In genomic region chrX:118817257-118817656, GRCh38 we compare ENCODE assay signal across 8 cellular contexts. TPM values are rescaled to one million over a fixed set of nuclear protein-coding genes. Genes with fewer than 3 reads are reported as not detected.
"Had no signal": no experiment of that assay in that cellular context is flagged by ENCODE, and none has a peak within 500 bp of the region (broad histone marks: within the 10 kb centered on the region; RNA-seq: fewer than 3 reads in every experiment).

No MANE protein-coding gene starts in this region.

RNA-seq across cellular contexts. Expression of gene ZCCHC12, which starts 6.4 kb away (rescaled TPM):
- total RNA-seq: OCI-LY7, PC-9, Peyer's patch, Right ventricle myocardium inferior, Right ventricle myocardium superior, RPMI7951, SJSA1, SK-MEL-5 had no signal
